In genomic region chr14:70827366-70828151, GRCh38 we compare ENCODE assay signal across 17 cellular contexts. TPM values are rescaled to one million over a fixed set of nuclear protein-coding genes. Genes with fewer than 3 reads are reported as not detected.
DNase-seq lines count a peak whose midpoint lies in the region; ATAC-seq and TF ChIP-seq lines count a peak whose summit lies in the region.
"Had no signal": no experiment of that assay in that cellular context is flagged by ENCODE, and none has a peak within 500 bp of the region (broad histone marks: within the 10 kb centered on the region; RNA-seq: fewer than 3 reads in every experiment).

No MANE protein-coding gene starts in this region.

- no peak overlapping the region for H3K9ac ChIP-seq in adipocyte (ENCODE audit: low read length)

- H3K27me3 ChIP-seq in adipocyte (replicated peaks; ENCODE audit: control insufficient read depth, insufficient read depth, low read length) (no peaks in the 10 kb centered on the region), right lobe of liver (no peaks in the 10 kb centered on the region)
- H3K27me3 ChIP-seq: right atrium auricular region, upper lobe of right lung had no signal

- no peaks in the 10 kb centered on the region for H3K36me3 ChIP-seq in adipocyte (ENCODE audit: control insufficient read depth, insufficient read depth, low read length, severe bottlenecking)
- H3K36me3 ChIP-seq in right lobe of liver, result no peaks in the 10 kb centered on the region
- H3K36me3 ChIP-seq: BE2C, heart right ventricle, right atrium auricular region, upper lobe of right lung had no signal

- peak; percentile 86 for DNase-seq in DMS 273 (lab: John Stamatoyannopoulos, UW; ENCODE audit: unreplicated experiment)
- DNase-seq in LoVo (ENCODE audit: low spot score), result peak; percentile 34
- DNase-seq in adipocyte (ENCODE audit: low read depth), result peak; percentile 33
- DNase-seq in right lobe of liver, result peak; percentile 74 to 88 (median 84)
- DNase-seq in activated CD4-positive, alpha-beta T cell treated with anti-CD3 and anti-CD28 coated beads, Interleukin-2, amount 50 U/mL, for 1 hour, result no peak
- no peak for DNase-seq in Right ventricle myocardium inferior (ENCODE audit: missing footprints)
- no peak for DNase-seq in HT-29 (ENCODE audit: low spot score)
- DNase-seq in NCI-H2196 treated with DMSO at 0.1 percent for 48 hours (lab: John Stamatoyannopoulos, UW; ENCODE audit: unreplicated experiment), result no peak
- DNase-seq: BE2C; heart right ventricle; natural killer cell; NCI-H187 treated with DMSO at 0.1 percent for 48 hours; stimulated activated CD4-positive, alpha-beta T cell treated with anti-CD3 and anti-CD28 coated beads, Interleukin-4, amount 100 ng/mL, for 4 hours; upper lobe of right lung had no signal

- TF ChIP-seq POLR2A in right lobe of liver (IDR thresholded peaks at IDR 0.05), result no peak

- no peaks in the 10 kb centered on the region for H3K9me3 ChIP-seq in adipocyte (ENCODE audit: control insufficient read depth, low read length)
- H3K9me3 ChIP-seq in right lobe of liver, result no peaks in the 10 kb centered on the region
- H3K9me3 ChIP-seq: BE2C, heart right ventricle, right atrium auricular region, upper lobe of right lung had no signal

- intact Hi-C loops in right lobe of liver (cut with DNase I) (no loop called here), Right ventricle myocardium inferior (cut with DNase I) (no loop called here)

- H3K27ac ChIP-seq in right lobe of liver, result peak overlapping the region; percentile 55 to 94 (median 86)
- H3K27ac ChIP-seq: epithelial cell of prostate, heart right ventricle, right atrium auricular region, upper lobe of right lung had no signal

- TF ChIP-seq CTCF in right lobe of liver (IDR thresholded peaks at IDR 0.05), result peak in 2 of 4 donors; percentile 7 to 10

- H3K4me1 ChIP-seq in adipocyte (ENCODE audit: control insufficient read depth, insufficient read depth, low read length), result peaks cover 15% of the 10 kb centered on the region
- H3K4me1 ChIP-seq in right lobe of liver, result peaks cover 0 to 17% (median 7%) of the 10 kb centered on the region in 4 donors
- H3K4me1 ChIP-seq: BE2C, upper lobe of right lung had no signal

- H3K4me3 ChIP-seq in adipocyte (ENCODE audit: low read length) (no peak overlapping the region), right lobe of liver (peak overlapping the region in 2 of 3 donors; percentile 7 to 18)
- H3K4me3 ChIP-seq: heart right ventricle, right atrium auricular region, upper lobe of right lung had no signal

- 25% methylated on average over 6 of the region's 6 CpGs for WGBS in right lobe of liver (ENCODE audit: insufficient coverage, low coverage, low lambda C conversion rate, missing lambda C conversion rate)

- ATAC-seq in right lobe of liver (peak; percentile 87 to 97 (median 90)), Right ventricle myocardium inferior (no peak)
- ATAC-seq: heart right ventricle; natural killer cell; stimulated activated effector memory CD8-positive, alpha-beta T cell treated with anti-CD3 and anti-CD28 coated beads, Interleukin-12 subunit alpha, Interleukin-12 subunit beta, amount 100 ng/mL, for 72 hours; upper lobe of right lung had no signal

RNA-seq across cellular contexts. Expression of gene MAP3K9, which starts 18.2 kb away (rescaled TPM):
- total RNA-seq in right lobe of liver, result 1 to 10 TPM; 2.0 to 3.6 (median 2.7) TPM
- 1.7 TPM for total RNA-seq in Right ventricle myocardium inferior
- 5.9 and 6.8 TPM in 2 replicates for total RNA-seq in HT-29 (2014; rRNA removed; shearing (Covaris generic))

Comparison
In these comparisons a context has a peak if more than half of its experiments do, and no peak if none do; other contexts are left out.
1. DNase-seq: peak in DMS 273 (single experiment), LoVo (single experiment), adipocyte (single experiment) and right lobe of liver (3 of 3); none in activated CD4-positive, alpha-beta T cell treated with anti-CD3 and anti-CD28 coated beads, Interleukin-2, amount 50 U/mL, for 1 hour (single experiment), Right ventricle myocardium inferior (single experiment), HT-29 (single experiment) and NCI-H2196 treated with DMSO at 0.1 percent for 48 hours (single experiment).